Comparison of ENCODE assay signal across 10 cellular contexts in the genomic region with DNA sequence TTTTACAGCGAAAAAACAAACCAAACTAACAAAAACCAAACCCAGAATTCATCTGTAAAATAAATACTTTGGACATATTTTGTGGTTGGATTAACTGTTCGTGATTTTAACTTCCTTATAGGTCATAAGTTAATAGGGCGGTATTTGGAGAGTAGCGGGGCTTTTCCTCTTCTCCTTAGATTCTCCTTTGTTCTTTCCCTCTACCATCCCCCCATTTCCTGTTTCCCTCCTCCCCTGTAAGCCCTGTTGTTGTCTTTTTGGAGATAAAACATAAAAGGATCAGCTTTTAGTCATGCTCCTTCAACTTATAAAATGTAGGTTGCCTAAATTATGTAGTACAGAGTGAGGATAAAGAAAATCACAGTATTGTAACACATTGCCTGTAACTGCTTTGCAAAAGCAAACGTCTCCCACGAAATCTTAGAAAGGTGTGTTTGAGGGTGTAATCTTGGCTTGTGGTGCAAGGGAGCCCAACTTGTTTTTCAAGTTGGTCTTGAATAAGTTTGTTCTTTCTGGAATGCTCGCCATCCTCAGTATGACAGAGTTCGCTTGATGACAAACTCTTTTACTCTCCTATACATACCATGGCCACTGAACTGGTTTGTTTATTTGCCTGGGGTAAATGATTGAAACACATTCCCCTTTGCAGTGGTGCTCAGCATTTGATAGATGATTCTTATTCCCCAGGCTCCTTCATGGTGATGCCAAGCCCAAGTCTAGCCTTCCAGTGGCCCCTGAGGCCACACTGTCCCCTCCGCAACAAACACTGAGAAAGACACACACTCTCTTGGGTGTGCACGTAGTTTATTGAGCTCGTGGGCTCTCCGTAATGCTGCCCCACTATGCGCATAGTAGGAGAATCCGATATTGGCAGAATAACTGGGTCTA. TPM values are rescaled to one million over a fixed set of nuclear protein-coding genes. Genes with fewer than 3 reads are reported as not detected.
DNase-seq lines count a peak whose midpoint lies in the region; ATAC-seq and TF ChIP-seq lines count a peak whose summit lies in the region.
"Had no signal": no experiment of that assay in that cellular context is flagged by ENCODE, and none has a peak within 500 bp of the region (broad histone marks: within the 10 kb centered on the region; RNA-seq: fewer than 3 reads in every experiment).

No MANE protein-coding gene starts in this region.

- ATAC-seq in activated naive CD4-positive, alpha-beta T cell treated with anti-CD3 and anti-CD28 coated beads, Interleukin-2, amount 50 U/mL, for 72 hours, result no peak

- TF ChIP-seq CTCF in cardiac fibroblast (IDR thresholded peaks at IDR 0.05; ENCODE audit: low read depth, low read length), result no peak

- H3K9me3 ChIP-seq in BLaER1 (no peaks in the 10 kb centered on the region), mesodermal cell (ENCODE audit: control insufficient read depth, low read length) (no peaks in the 10 kb centered on the region)

- H3K9ac ChIP-seq in BLaER1, result no peak overlapping the region

- H3K36me3 Mint-ChIP-seq in activated naive CD4-positive, alpha-beta T cell treated with anti-CD3 and anti-CD28 coated beads, Interleukin-2, amount 50 U/mL, for 72 hours, result peaks cover 0 to 7% of the 10 kb centered on the region in 2 donors
- H3K36me3 Mint-ChIP-seq: activated naive CD8-positive, alpha-beta T cell had no signal

- no peaks in the 10 kb centered on the region for H3K9me3 Mint-ChIP-seq in activated naive CD4-positive, alpha-beta T cell treated with anti-CD3 and anti-CD28 coated beads, Interleukin-2, amount 50 U/mL, for 72 hours

- H3K4me2 ChIP-seq in BLaER1, result 0 out of 2 replicates have a peak overlapping the region, but pooled peaks have one; percentile 28

- no peaks in the 10 kb centered on the region for H3K27me3 ChIP-seq in BLaER1

- no peak overlapping the region for H3K4me3 ChIP-seq in BLaER1
- no peak overlapping the region for H3K4me3 ChIP-seq in cardiac fibroblast (replicated peaks in 1 of 2; ENCODE audit: low read depth in 2 of 2, low read length in 2 of 2)
- H3K4me3 ChIP-seq in mesodermal cell (ENCODE audit: extremely low read depth, insufficient read depth, low read length, poor library complexity, severe bottlenecking), result no peak overlapping the region

- no peak overlapping the region for H3K27ac Mint-ChIP-seq in activated naive CD4-positive, alpha-beta T cell treated with anti-CD3 and anti-CD28 coated beads, Interleukin-2, amount 50 U/mL, for 72 hours
- H3K27ac Mint-ChIP-seq: activated naive CD8-positive, alpha-beta T cell had no signal

- no peaks in the 10 kb centered on the region for H4K20me1 ChIP-seq in BLaER1

- 80 to 87% methylated on average over 6 of the region's 14 CpGs for WGBS in mesodermal cell (ENCODE audit: insufficient coverage in 2 of 2), 2 experiments

- H3K27ac ChIP-seq in BLaER1, result no peak overlapping the region
- H3K27ac ChIP-seq in mesodermal cell (ENCODE audit: low read depth, low read length, severe bottlenecking), result peak overlapping the region; percentile 95

- H3K36me3 ChIP-seq in BLaER1, result no peaks in the 10 kb centered on the region
- peaks cover 18% of the 10 kb centered on the region for H3K36me3 ChIP-seq in mesodermal cell (ENCODE audit: control insufficient read depth, insufficient read depth, low read length)

- H3K4me1 ChIP-seq in BLaER1 (peaks cover 24% of the 10 kb centered on the region), mesodermal cell (ENCODE audit: control insufficient read depth, insufficient read depth, low read length, poor library complexity, severe bottlenecking) (peaks cover 88% of the 10 kb centered on the region)

- DNase-seq in LoVo (ENCODE audit: low spot score) (peak; percentile 83), cardiac fibroblast (ENCODE audit: low read depth in 2 of 2) (peak; percentile 29 to 51), NAMALWA (ENCODE audit: low spot score) (no peak), amygdala (lab: John Stamatoyannopoulos, UW) (no peak), hypothalamus (lab: John Stamatoyannopoulos, UW) (no peak)
- no peak for DNase-seq in activated naive CD4-positive, alpha-beta T cell treated with anti-CD3 and anti-CD28 coated beads, Interleukin-2, amount 50 U/mL, for 72 hours (ENCODE audit: low spot score in 2 of 2)
- DNase-seq: C1 segment of cervical spinal cord had no signal

RNA-seq across cellular contexts. Expression of a gene that starts 49.4 kb away (rescaled TPM):
- 136 TPM for polyA plus RNA-seq in mesodermal cell (2013, experiment 1 of 2)
- polyA plus RNA-seq in mesodermal cell (2013, experiment 2 of 2), result 133 TPM
- under 1 TPM; 0.14 to 0.18 TPM for total RNA-seq in activated naive CD4-positive, alpha-beta T cell treated with anti-CD3 and anti-CD28 coated beads, Interleukin-2, amount 50 U/mL, for 72 hours

Comparison
In these comparisons a context has a peak if more than half of its experiments do, and no peak if none do; other contexts are left out.
1. DNase-seq: peak in LoVo (single experiment) and cardiac fibroblast (2 of 2); none in NAMALWA (single experiment), amygdala (0 of 56), hypothalamus (0 of 51) and activated naive CD4-positive, alpha-beta T cell treated with anti-CD3 and anti-CD28 coated beads, Interleukin-2, amount 50 U/mL, for 72 hours (0 of 2).